ENCODE assay signal across 14 cellular contexts in genomic region chr15:55970286-55970685, GRCh38. TPM values are rescaled to one million over a fixed set of nuclear protein-coding genes. Genes with fewer than 3 reads are reported as not detected.
DNase-seq lines count a peak whose midpoint lies in the region; ATAC-seq and TF ChIP-seq lines count a peak whose summit lies in the region.
"Had no signal": no experiment of that assay in that cellular context is flagged by ENCODE, and none has a peak within 500 bp of the region (broad histone marks: within the 10 kb centered on the region; RNA-seq: fewer than 3 reads in every experiment).

No MANE protein-coding gene starts in this region.

- no peak overlapping the region for H2BK120ac ChIP-seq in mesendoderm (ENCODE audit: low read depth, low read length)

- no peak overlapping the region for H3K4me2 ChIP-seq in mesendoderm (ENCODE audit: low read length)
- H3K4me2 ChIP-seq: A549 had no signal

- no peak for TF ChIP-seq CTCF in epithelial cell of esophagus (IDR thresholded peaks at IDR 0.05; ENCODE audit: insufficient read depth, low read depth, low read length, missing control alignments)
- TF ChIP-seq CTCF in nephron progenitor cell (IDR thresholded peaks at IDR 0.05), result no peak

- H4K5ac ChIP-seq in mesendoderm (ENCODE audit: low read length), result no peak overlapping the region

- no peaks in the 10 kb centered on the region for H3K36me3 ChIP-seq in mesendoderm (ENCODE audit: control insufficient read depth, insufficient read depth, low read length)

- H3K79me2 ChIP-seq in mesendoderm (ENCODE audit: control insufficient read depth, insufficient read depth, low read length), result no peaks in the 10 kb centered on the region

- H3K4me3 ChIP-seq in epithelial cell of esophagus (ENCODE audit: low read length), result no peak overlapping the region
- no peak overlapping the region for H3K4me3 ChIP-seq in mesendoderm (ENCODE audit: low read length)
- H3K4me3 ChIP-seq: A549, GM23248 had no signal

- H3K56ac ChIP-seq in mesendoderm (ENCODE audit: low read length), result no peak overlapping the region

- H3K36me3 Mint-ChIP-seq in nephron progenitor cell (ENCODE audit: low read depth), result peaks cover 33% of the 10 kb centered on the region
- H3K36me3 Mint-ChIP-seq in activated T-helper 2 cell treated with anti-CD3 and anti-CD28 coated beads, Interferon-gamma antibody, Interleukin-2, Interleukin-4, amounts not matched to agents 10 μg/mL and 5 μg/mL and 100 μg/mL, durations not matched to agents 14 hours and 24 hours and 36 hours (ENCODE audit: low read depth), result no peaks in the 10 kb centered on the region

- peaks cover 43% of the 10 kb centered on the region for H3K9me3 Mint-ChIP-seq in nephron progenitor cell
- H3K9me3 Mint-ChIP-seq in activated T-helper 2 cell treated with anti-CD3 and anti-CD28 coated beads, Interferon-gamma antibody, Interleukin-2, Interleukin-4, amounts not matched to agents 10 μg/mL and 5 μg/mL and 100 μg/mL, durations not matched to agents 14 hours and 24 hours and 36 hours, result no peaks in the 10 kb centered on the region

- H3K4me1 ChIP-seq in mesendoderm (ENCODE audit: control insufficient read depth, low read depth, low read length), result no peaks in the 10 kb centered on the region
- H3K4me1 ChIP-seq: A549, BE2C had no signal

- H4K8ac ChIP-seq in mesendoderm (ENCODE audit: low read depth, low read length), result no peak overlapping the region

- intact Hi-C loops in activated T-helper 2 cell treated with anti-CD3 and anti-CD28 coated beads, Interferon-gamma antibody, Interleukin-2, Interleukin-4, amounts not matched to agents 10 μg/mL and 5 μg/mL and 100 μg/mL, durations not matched to agents 14 hours and 24 hours and 36 hours (cut with micrococcal nuclease), result no loop called here

- no peak overlapping the region for H3K4me3 Mint-ChIP-seq in nephron progenitor cell
- no peak overlapping the region for H3K4me3 Mint-ChIP-seq in activated T-helper 2 cell treated with anti-CD3 and anti-CD28 coated beads, Interferon-gamma antibody, Interleukin-2, Interleukin-4, amounts not matched to agents 10 μg/mL and 5 μg/mL and 100 μg/mL, durations not matched to agents 14 hours and 24 hours and 36 hours (ENCODE audit: low read depth)
- H3K4me3 Mint-ChIP-seq: CD4-positive, alpha-beta memory T cell had no signal

- H2BK5ac ChIP-seq in mesendoderm (ENCODE audit: low read length), result no peak overlapping the region

- no peak for ATAC-seq in HG03039 (IDR thresholded peaks at IDR 0.05; ENCODE audit: unreplicated experiment)
- ATAC-seq: HepG2 had no signal

- H2BK15ac ChIP-seq in mesendoderm (replicated peaks; ENCODE audit: low read depth), result no peak overlapping the region

- H3K4me1 Mint-ChIP-seq in nephron progenitor cell, result peaks cover 3% of the 10 kb centered on the region
- H3K4me1 Mint-ChIP-seq in activated T-helper 2 cell treated with anti-CD3 and anti-CD28 coated beads, Interferon-gamma antibody, Interleukin-2, Interleukin-4, amounts not matched to agents 10 μg/mL and 5 μg/mL and 100 μg/mL, durations not matched to agents 14 hours and 24 hours and 36 hours (ENCODE audit: low read depth), result no peaks in the 10 kb centered on the region

- H3K4ac ChIP-seq in mesendoderm (ENCODE audit: low read depth, low read length), result no peak overlapping the region

- no peaks in the 10 kb centered on the region for H3K27me3 Mint-ChIP-seq in nephron progenitor cell (ENCODE audit: low read depth, poor library complexity)
- H3K27me3 Mint-ChIP-seq in activated T-helper 2 cell treated with anti-CD3 and anti-CD28 coated beads, Interferon-gamma antibody, Interleukin-2, Interleukin-4, amounts not matched to agents 10 μg/mL and 5 μg/mL and 100 μg/mL, durations not matched to agents 14 hours and 24 hours and 36 hours (ENCODE audit: low read depth), result peaks cover 1% of the 10 kb centered on the region
- H3K27me3 Mint-ChIP-seq: CD4-positive, alpha-beta memory T cell had no signal

- no peak overlapping the region for H3K9ac ChIP-seq in mesendoderm (ENCODE audit: low read length)
- H3K9ac ChIP-seq: GM23248 had no signal

- DNase-seq in RPMI7951 (ENCODE audit: low read depth) (peak; percentile 66), epithelial cell of esophagus (ENCODE audit: low read depth) (peak; percentile 34), nephron progenitor cell (no peak), mesendoderm (no peak)
- DNase-seq in activated T-helper 2 cell treated with anti-CD3 and anti-CD28 coated beads, Interferon-gamma antibody, Interleukin-2, Interleukin-4, amounts not matched to agents 10 μg/mL and 5 μg/mL and 100 μg/mL, durations not matched to agents 14 hours and 24 hours and 36 hours (ENCODE audit: low spot score), result no peak
- DNase-seq: BE2C; CD4-positive, alpha-beta memory T cell; DMS79; GM23248; H7 had no signal

- H3K79me1 ChIP-seq in mesendoderm (ENCODE audit: low read length), result no peaks in the 10 kb centered on the region

- H3K27ac Mint-ChIP-seq in nephron progenitor cell, result peak overlapping the region; percentile 97
- no peak overlapping the region for H3K27ac Mint-ChIP-seq in activated T-helper 2 cell treated with anti-CD3 and anti-CD28 coated beads, Interferon-gamma antibody, Interleukin-2, Interleukin-4, amounts not matched to agents 10 μg/mL and 5 μg/mL and 100 μg/mL, durations not matched to agents 14 hours and 24 hours and 36 hours
- H3K27ac Mint-ChIP-seq: CD4-positive, alpha-beta memory T cell had no signal

- H2AK5ac ChIP-seq in mesendoderm (ENCODE audit: low read length), result no peak overlapping the region

- H3K27me3 ChIP-seq in mesendoderm (ENCODE audit: insufficient read depth, low read length, poor library complexity), result no peaks in the 10 kb centered on the region
- H3K27me3 ChIP-seq: BE2C had no signal

- no peak overlapping the region for H3K27ac ChIP-seq in mesendoderm (ENCODE audit: low read depth, low read length)
- H3K27ac ChIP-seq: A549, C4-2B, GM23248 had no signal

- H3K23ac ChIP-seq in mesendoderm (ENCODE audit: low read length), result no peak overlapping the region

- H3K18ac ChIP-seq in mesendoderm (ENCODE audit: low read length), result no peak overlapping the region

- no CpG with 5 or more reads among the region's 1 CpG for WGBS in mesendoderm (ENCODE audit: extremely low coverage, insufficient coverage, low lambda C conversion rate)

RNA-seq across cellular contexts. Expression of gene NEDD4, which starts 23.1 kb away (rescaled TPM):
- 30.8 and 32.2 TPM in 2 replicates for total RNA-seq in RPMI7951 (2014; rRNA removed; shearing (Covaris generic))
- total RNA-seq in activated T-helper 2 cell treated with anti-CD3 and anti-CD28 coated beads, Interferon-gamma antibody, Interleukin-2, Interleukin-4, amounts not matched to agents 10 μg/mL and 5 μg/mL and 100 μg/mL, durations not matched to agents 14 hours and 24 hours and 36 hours, result 10.2 and 13.9 TPM in 2 replicates
- polyA plus RNA-seq in mesendoderm (2013, experiment 1 of 2), result 3.7 TPM
- polyA plus RNA-seq in mesendoderm (2013, experiment 2 of 2), result 3.8 TPM

Comparison
In these comparisons a context has a peak if more than half of its experiments do, and no peak if none do; other contexts are left out.
1. DNase-seq: peak in RPMI7951 (single experiment) and epithelial cell of esophagus (single experiment); none in nephron progenitor cell (single experiment), activated T-helper 2 cell treated with anti-CD3 and anti-CD28 coated beads, Interferon-gamma antibody, Interleukin-2, Interleukin-4, amounts not matched to agents 10 μg/mL and 5 μg/mL and 100 μg/mL, durations not matched to agents 14 hours and 24 hours and 36 hours (single experiment) and mesendoderm (single experiment).